Comparison of ENCODE assay signal across 12 cellular contexts in the genomic region with DNA sequence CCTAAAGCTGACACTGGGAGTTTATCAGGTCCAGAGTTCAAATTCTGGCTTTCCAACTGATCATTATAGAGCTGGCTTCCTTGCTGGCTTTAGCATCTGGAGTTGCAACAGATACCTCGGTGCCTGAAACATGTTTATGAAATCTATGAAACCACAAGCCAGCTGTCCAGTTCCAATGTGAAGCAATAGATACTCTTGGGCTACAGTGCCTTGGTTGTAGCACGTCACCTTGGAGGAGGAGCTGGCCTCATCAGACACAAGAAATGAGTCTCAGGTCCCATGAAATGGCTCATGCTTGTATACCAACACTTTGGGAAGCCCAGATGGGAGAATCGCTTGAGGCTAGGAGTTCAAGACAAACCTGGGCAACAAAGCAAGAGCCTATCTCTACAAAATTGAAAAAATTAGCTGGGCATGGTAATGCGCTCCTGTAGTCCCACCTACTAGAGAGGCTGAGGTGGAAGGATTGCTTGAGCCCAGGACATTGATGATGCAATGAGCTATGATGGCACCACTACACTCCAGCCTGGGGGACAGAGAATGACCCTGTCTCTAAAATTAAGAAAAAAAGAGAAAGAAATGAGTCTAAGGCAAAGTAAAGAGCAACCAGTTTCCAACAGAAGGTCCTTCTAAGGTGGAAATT.
DNase-seq lines count a peak whose midpoint lies in the region; ATAC-seq lines count a peak whose summit lies in the region.
"Had no signal": no experiment of that assay in that cellular context is flagged by ENCODE, and none has a peak within 500 bp of the region (broad histone marks: within the 10 kb centered on the region; RNA-seq: fewer than 3 reads in every experiment).

No MANE protein-coding gene starts in this region.

- H3K18ac ChIP-seq in trophoblast cell (ENCODE audit: low read length) (no peak overlapping the region), mesendoderm (ENCODE audit: low read length) (no peak overlapping the region)

- H2AFZ ChIP-seq in trophoblast cell (ENCODE audit: insufficient read depth, low read length, poor library complexity) = no peak overlapping the region

- no peak overlapping the region for H3K56ac ChIP-seq in mesendoderm (ENCODE audit: low read length)

- H3K79me2 ChIP-seq in trophoblast cell (ENCODE audit: control insufficient read depth, insufficient read depth, low read length, poor library complexity) (no peaks in the 10 kb centered on the region), mesendoderm (ENCODE audit: control insufficient read depth, insufficient read depth, low read length) (no peaks in the 10 kb centered on the region)

- H3K4me3 ChIP-seq in trophoblast cell (ENCODE audit: low read depth, low read length) (no peak overlapping the region), mesendoderm (ENCODE audit: low read length) (no peak overlapping the region)
- H3K4me3 ChIP-seq: SK-N-MC had no signal

- H4K8ac ChIP-seq in trophoblast cell (ENCODE audit: low read depth, low read length) = no peak overlapping the region
- no peak overlapping the region for H4K8ac ChIP-seq in mesendoderm (ENCODE audit: low read depth, low read length)

- H3K79me1 ChIP-seq in trophoblast cell (ENCODE audit: low read length) (no peaks in the 10 kb centered on the region), mesendoderm (ENCODE audit: low read length) (no peaks in the 10 kb centered on the region)

- H2AK5ac ChIP-seq in trophoblast cell (ENCODE audit: low read length) (no peak overlapping the region), mesendoderm (ENCODE audit: low read length) (no peak overlapping the region)

- ATAC-seq in GM21381 (IDR thresholded peaks at IDR 0.05; ENCODE audit: unreplicated experiment) = no peak
- no peak for ATAC-seq in GM21528 (IDR thresholded peaks at IDR 0.05; ENCODE audit: low FRiP score, unreplicated experiment)
- ATAC-seq: activated T-cell treated with anti-CD3 and anti-CD28 coated beads, Interleukin-2, amount 50 U/mL, for 4 hours had no signal

- no peak overlapping the region for H4K12ac ChIP-seq in trophoblast cell (ENCODE audit: low read depth, low read length)

- H3K9ac ChIP-seq in trophoblast cell (ENCODE audit: low read length) (no peak overlapping the region), mesendoderm (ENCODE audit: low read length) (no peak overlapping the region)

- H2BK15ac ChIP-seq in mesendoderm (replicated peaks; ENCODE audit: low read depth) = no peak overlapping the region

- H3K4ac ChIP-seq in trophoblast cell (ENCODE audit: low read depth, low read length) (no peak overlapping the region), mesendoderm (ENCODE audit: low read depth, low read length) (no peak overlapping the region)

- H3K27ac ChIP-seq in trophoblast cell (ENCODE audit: low read depth, low read length) (no peak overlapping the region), mesendoderm (ENCODE audit: low read depth, low read length) (no peak overlapping the region)
- H3K27ac ChIP-seq: SK-N-MC had no signal

- H3K36me3 ChIP-seq in trophoblast cell (ENCODE audit: control insufficient read depth in 1 of 2, insufficient read depth in 2 of 2, low read length in 2 of 2) (no peaks in the 10 kb centered on the region), mesendoderm (ENCODE audit: control insufficient read depth, insufficient read depth, low read length) (no peaks in the 10 kb centered on the region)

- H3K4me1 ChIP-seq in trophoblast cell (ENCODE audit: control insufficient read depth in 1 of 2, insufficient read depth in 2 of 2, low read length in 2 of 2) (peaks cover 0 to 2% of the 10 kb centered on the region in 2 experiments), mesendoderm (ENCODE audit: control insufficient read depth, low read depth, low read length) (no peaks in the 10 kb centered on the region)

- DNase-seq in GF-D8 (lab: John Stamatoyannopoulos, UW) (peak; percentile 88), NOMO-1 treated with dmso at 0.1 percent for 144 hours (lab: John Stamatoyannopoulos, UW; ENCODE audit: unreplicated experiment) (peak; percentile 86), fibroblast of peridontal ligament (ENCODE audit: extremely low read depth) (peak; percentile 95), trophoblast cell (peak; percentile 86 to 88), NCI-H2107 (lab: John Stamatoyannopoulos, UW) (no peak), mesendoderm (no peak)
- DNase-seq: activated CD4-positive, CD25-positive, alpha-beta regulatory T cell treated with anti-CD3 and anti-CD28 coated beads, Interleukin-2, amount 50 U/mL, for 72 hours; activated T-cell treated with anti-CD3 and anti-CD28 coated beads, Interleukin-2, amount 50 U/mL, for 4 hours; kidney had no signal

- H2BK12ac ChIP-seq in trophoblast cell (ENCODE audit: low read length) = no peak overlapping the region

- no CpG with 5 or more reads among the region's 4 CpGs for WGBS in trophoblast cell (ENCODE audit: extremely low coverage, insufficient coverage, insufficient read length)
- WGBS in mesendoderm (ENCODE audit: extremely low coverage, insufficient coverage, low lambda C conversion rate) = no CpG with 5 or more reads among the region's 4 CpGs

- H3K23ac ChIP-seq in trophoblast cell (ENCODE audit: low read length) (no peak overlapping the region), mesendoderm (ENCODE audit: low read length) (no peak overlapping the region)

- no peak overlapping the region for H4K5ac ChIP-seq in mesendoderm (ENCODE audit: low read length)

- H4K91ac ChIP-seq in trophoblast cell (ENCODE audit: low read depth, low read length) = no peak overlapping the region

- H3K27me3 ChIP-seq in trophoblast cell (ENCODE audit: insufficient read depth, low read length) (no peaks in the 10 kb centered on the region), mesendoderm (ENCODE audit: insufficient read depth, low read length, poor library complexity) (no peaks in the 10 kb centered on the region)

- no peak overlapping the region for H2BK120ac ChIP-seq in trophoblast cell (ENCODE audit: insufficient read depth, low read length, poor library complexity)
- H2BK120ac ChIP-seq in mesendoderm (ENCODE audit: low read depth, low read length) = no peak overlapping the region

- H3K9me3 ChIP-seq in trophoblast cell (ENCODE audit: insufficient read depth, low read depth, low read length) = no peaks in the 10 kb centered on the region

- H2BK5ac ChIP-seq in trophoblast cell (ENCODE audit: low read depth, low read length, poor library complexity) = no peak overlapping the region
- no peak overlapping the region for H2BK5ac ChIP-seq in mesendoderm (ENCODE audit: low read length)

- no peak overlapping the region for H3K14ac ChIP-seq in trophoblast cell (ENCODE audit: low read length)

- H3K4me2 ChIP-seq in trophoblast cell (ENCODE audit: low read length) (no peak overlapping the region), mesendoderm (ENCODE audit: low read length) (no peak overlapping the region)

Comparison
In these comparisons a context has a peak if more than half of its experiments do, and no peak if none do; other contexts are left out.
1. DNase-seq: peak in GF-D8 (single experiment), NOMO-1 treated with dmso at 0.1 percent for 144 hours (single experiment), fibroblast of peridontal ligament (single experiment) and trophoblast cell (2 of 2); none in NCI-H2107 (single experiment) and mesendoderm (single experiment).